9 cellular contexts compared by ENCODE assay signal in the genomic region with DNA sequence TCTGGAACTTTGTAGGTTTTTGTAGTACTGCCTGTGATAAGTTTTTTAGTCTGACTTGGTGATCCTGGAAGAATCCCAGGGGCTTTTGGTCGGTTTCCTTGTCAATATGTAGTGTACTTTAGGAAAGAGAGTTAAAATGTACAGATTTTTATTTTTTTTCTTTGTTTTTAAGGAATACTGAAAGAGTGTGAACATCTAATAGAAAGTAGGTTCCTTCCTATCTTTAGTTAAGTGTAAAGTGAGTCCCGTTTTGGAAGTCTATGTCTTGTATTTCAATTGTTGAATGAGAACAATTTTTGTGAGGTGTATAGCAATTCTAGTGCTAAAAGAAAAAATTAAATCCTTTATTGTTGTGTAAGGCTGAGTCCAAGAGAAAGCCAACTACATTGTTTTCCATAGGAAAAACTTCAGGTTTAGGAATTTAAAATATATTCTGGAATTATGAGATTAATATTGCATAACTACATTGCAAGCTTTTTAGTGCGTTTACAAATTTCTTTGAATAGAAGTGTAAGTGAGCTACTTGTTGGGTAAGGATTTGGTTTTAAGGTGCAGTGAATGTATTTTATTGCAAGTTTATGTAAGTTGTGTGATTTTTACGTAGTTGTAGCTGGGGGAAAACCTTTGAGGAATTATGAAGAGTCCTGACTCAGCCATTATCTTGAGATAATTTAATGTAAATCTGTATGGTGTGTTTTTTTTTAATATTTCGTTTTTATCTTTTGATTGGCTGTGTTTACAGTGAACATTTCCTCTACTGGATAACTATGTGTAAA. TPM values are rescaled to one million over a fixed set of nuclear protein-coding genes. Genes with fewer than 3 reads are reported as not detected.
DNase-seq lines count a peak whose midpoint lies in the region; ATAC-seq, FAIRE-seq and TF ChIP-seq lines count a peak whose summit lies in the region.
"Had no signal": no experiment of that assay in that cellular context is flagged by ENCODE, and none has a peak within 500 bp of the region (broad histone marks: within the 10 kb centered on the region; RNA-seq: fewer than 3 reads in every experiment).

No MANE protein-coding gene starts in this region.

- H3K27me3 Mint-ChIP-seq in activated T-cell treated with anti-CD3 and anti-CD28 coated beads, Interleukin-2, amount 50 U/mL, for 4 hours (ENCODE audit: low read depth) = no peaks in the 10 kb centered on the region
- no peaks in the 10 kb centered on the region for H3K27me3 Mint-ChIP-seq in astrocyte (ENCODE audit: low read depth, unreplicated experiment)

- FAIRE-seq in astrocyte (lab: Jason Lieb, UNC) = no peak
- FAIRE-seq: G401.6 had no signal

- peaks cover 58% of the 10 kb centered on the region for H4K20me1 ChIP-seq in astrocyte (ENCODE audit: insufficient read depth, low read length)

- H3K4me2 ChIP-seq in astrocyte (ENCODE audit: low read length) = peak overlapping the region; percentile 87

- 11% methylated on average over 5 of the region's 5 CpGs for WGBS in liver
- WGBS in thyroid gland, 2 donors = 15 to 21% methylated on average over 5 of the region's 5 CpGs

- intact Hi-C loops in thyroid gland (cut with DNase I) = no loop called here

- peaks cover 65% of the 10 kb centered on the region for H3K79me2 ChIP-seq in astrocyte (ENCODE audit: insufficient read depth, low read length)

- DNase-seq in activated T-cell treated with anti-CD3 and anti-CD28 coated beads, Interleukin-2, amount 50 U/mL, for 4 hours = no peak
- DNase-seq in activated T-cell treated with anti-CD3 and anti-CD28 coated beads, Interleukin-2, amount 50 U/mL, for 1 hour = no peak
- no peak for DNase-seq in astrocyte (ENCODE audit: low read depth)
- DNase-seq in thyroid gland = no peak
- DNase-seq in NCI-H2227 treated with DMSO at 0.1 percent for 48 hours (lab: John Stamatoyannopoulos, UW) = no peak
- no peak for DNase-seq in GF-D8 (lab: John Stamatoyannopoulos, UW)

- peak overlapping the region; percentile 98 for H3K27ac ChIP-seq in astrocyte (ENCODE audit: low read depth, low read length)
- peak overlapping the region; percentile 100 for H3K27ac ChIP-seq in liver (ENCODE audit: low read depth in 1 of 2, low read length in 2 of 2)
- H3K27ac ChIP-seq in thyroid gland = peak overlapping the region; percentile 99 to 100 (median 99)

- no peak for TF ChIP-seq RAD21 in liver (IDR thresholded peaks at IDR 0.05)

- peaks cover 3% of the 10 kb centered on the region for H3K36me3 Mint-ChIP-seq in activated T-cell treated with anti-CD3 and anti-CD28 coated beads, Interleukin-2, amount 50 U/mL, for 4 hours (ENCODE audit: insufficient read depth)
- no peaks in the 10 kb centered on the region for H3K36me3 Mint-ChIP-seq in astrocyte (ENCODE audit: low read depth, unreplicated experiment)

- H3K9me3 ChIP-seq in astrocyte (ENCODE audit: insufficient read depth, low read depth, low read length) (no peaks in the 10 kb centered on the region), liver (ENCODE audit: control insufficient read depth in 4 of 4, low read length in 3 of 4) (no peaks in the 10 kb centered on the region), thyroid gland (no peaks in the 10 kb centered on the region)

- TF ChIP-seq CTCF in astrocyte (IDR thresholded peaks at IDR 0.05; ENCODE audit: insufficient read depth, low read depth, low read length) (no peak), liver (IDR thresholded peaks at IDR 0.05; ENCODE audit: low read depth, low read length, missing input control) (no peak), thyroid gland (IDR thresholded peaks at IDR 0.05) (no peak)

- H2AFZ ChIP-seq in astrocyte (ENCODE audit: low read depth, low read length) = no peak overlapping the region

- H3K4me1 Mint-ChIP-seq in activated T-cell treated with anti-CD3 and anti-CD28 coated beads, Interleukin-2, amount 50 U/mL, for 4 hours (ENCODE audit: low read depth) = peaks cover 23% of the 10 kb centered on the region
- H3K4me1 Mint-ChIP-seq in astrocyte (ENCODE audit: low read depth, unreplicated experiment) = peaks cover 8% of the 10 kb centered on the region

- TF ChIP-seq POLR2A in thyroid gland (IDR thresholded peaks at IDR 0.05) = no peak

- ATAC-seq in activated T-cell treated with anti-CD3 and anti-CD28 coated beads, Interleukin-2, amount 50 U/mL, for 4 hours = no peak
- ATAC-seq in GM21786 (IDR thresholded peaks at IDR 0.05; ENCODE audit: unreplicated experiment) = no peak

- H3K27ac Mint-ChIP-seq in astrocyte (ENCODE audit: unreplicated experiment) = peak overlapping the region; percentile 92

- peak overlapping the region; percentile 98 for H3K9ac ChIP-seq in astrocyte (ENCODE audit: low read length)
- peak overlapping the region; percentile 98 for H3K9ac ChIP-seq in liver (ENCODE audit: low read depth in 1 of 2, low read length in 2 of 2)

- H3K4me3 ChIP-seq in astrocyte (ENCODE audit: insufficient read depth, low read depth, low read length) = peak overlapping the region; percentile 91
- H3K4me3 ChIP-seq in liver (ENCODE audit: low read depth in 1 of 3, low read length in 3 of 3) = peak overlapping the region; percentile 85 to 99 (median 93)
- H3K4me3 ChIP-seq in thyroid gland (replicated peaks in 1 of 3) = peak overlapping the region; percentile 59 to 86 (median 63)

- no peaks in the 10 kb centered on the region for H3K9me3 Mint-ChIP-seq in activated T-cell treated with anti-CD3 and anti-CD28 coated beads, Interleukin-2, amount 50 U/mL, for 4 hours
- H3K9me3 Mint-ChIP-seq in astrocyte (ENCODE audit: unreplicated experiment) = no peaks in the 10 kb centered on the region

- H3K36me3 ChIP-seq in astrocyte (ENCODE audit: insufficient read depth, low read length) (no peaks in the 10 kb centered on the region), liver (ENCODE audit: control insufficient read depth in 4 of 4, insufficient read depth in 3 of 4, low read depth in 1 of 4, low read length in 3 of 4) (no peaks in the 10 kb centered on the region), thyroid gland (no peaks in the 10 kb centered on the region)

- H3K4me1 ChIP-seq in astrocyte (ENCODE audit: insufficient read depth, low read length) (peaks cover 25% of the 10 kb centered on the region), liver (ENCODE audit: control insufficient read depth in 4 of 4, insufficient read depth in 4 of 4, low read length in 3 of 4) (peaks cover 6 to 42% (median 32%) of the 10 kb centered on the region in 4 donors), thyroid gland (peaks cover 40 to 48% of the 10 kb centered on the region in 2 donors)

- H3K27me3 ChIP-seq in astrocyte (ENCODE audit: insufficient read depth, low read length) (no peaks in the 10 kb centered on the region), liver (ENCODE audit: control insufficient read depth in 4 of 4, insufficient read depth in 4 of 4, low read length in 3 of 4) (no peaks in the 10 kb centered on the region), thyroid gland (no peaks in the 10 kb centered on the region)

- H3K4me3 Mint-ChIP-seq in activated T-cell treated with anti-CD3 and anti-CD28 coated beads, Interleukin-2, amount 50 U/mL, for 4 hours = peak overlapping the region; percentile 87
- peak overlapping the region; percentile 97 for H3K4me3 Mint-ChIP-seq in astrocyte (ENCODE audit: unreplicated experiment)

TF ChIP-seq in liver, 16 proteins besides CTCF, POLR2A, EP300 and RAD21 (continues in another document):
- no peak for TF ChIP-seq TAF1 (conservative IDR thresholded peaks at IDR 0.05)
- no peak for TF ChIP-seq RXRA (IDR thresholded peaks at IDR 0.05)
- TF ChIP-seq, protein P1, sequence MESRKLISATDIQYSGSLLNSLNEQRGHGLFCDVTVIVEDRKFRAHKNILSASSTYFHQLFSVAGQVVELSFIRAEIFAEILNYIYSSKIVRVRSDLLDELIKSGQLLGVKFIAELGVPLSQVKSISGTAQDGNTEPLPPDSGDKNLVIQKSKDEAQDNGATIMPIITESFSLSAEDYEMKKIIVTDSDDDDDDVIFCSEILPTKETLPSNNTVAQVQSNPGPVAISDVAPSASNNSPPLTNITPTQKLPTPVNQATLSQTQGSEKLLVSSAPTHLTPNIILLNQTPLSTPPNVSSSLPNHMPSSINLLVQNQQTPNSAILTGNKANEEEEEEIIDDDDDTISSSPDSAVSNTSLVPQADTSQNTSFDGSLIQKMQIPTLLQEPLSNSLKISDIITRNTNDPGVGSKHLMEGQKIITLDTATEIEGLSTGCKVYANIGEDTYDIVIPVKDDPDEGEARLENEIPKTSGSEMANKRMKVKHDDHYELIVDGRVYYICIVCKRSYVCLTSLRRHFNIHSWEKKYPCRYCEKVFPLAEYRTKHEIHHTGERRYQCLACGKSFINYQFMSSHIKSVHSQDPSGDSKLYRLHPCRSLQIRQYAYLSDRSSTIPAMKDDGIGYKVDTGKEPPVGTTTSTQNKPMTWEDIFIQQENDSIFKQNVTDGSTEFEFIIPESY (IDR thresholded peaks at IDR 0.05) = no peak
- TF ChIP-seq SP1 (IDR thresholded peaks at IDR 0.05) = no peak
- TF ChIP-seq NR2F2 (IDR thresholded peaks at IDR 0.05) = no peak

RNA-seq across cellular contexts. Expression of gene VAPA, which starts 1.7 kb away (rescaled TPM):
- 100 to 1,000 TPM; 220 to 245 (median 229) TPM for total RNA-seq in activated T-cell treated with anti-CD3 and anti-CD28 coated beads, Interleukin-2, amount 50 U/mL, for 4 hours
- total RNA-seq in astrocyte = 176 and 181 TPM in 2 replicates
- 100 to 1,000 TPM in 1 of 2 donors, 10 to 100 TPM in 1; 98.6 to 114 TPM for total RNA-seq in liver
- polyA plus RNA-seq in liver = 10 to 100 TPM; 80.7 to 83.3 TPM
- total RNA-seq in thyroid gland = 100 to 1,000 TPM; 232 to 261 (median 244) TPM

RNA-seq across cellular contexts. Expression of gene TXNDC2, which starts 29.7 kb away (rescaled TPM):
- total RNA-seq in activated T-cell treated with anti-CD3 and anti-CD28 coated beads, Interleukin-2, amount 50 U/mL, for 4 hours = not detected
- total RNA-seq in astrocyte (0.07 TPM in 1 of 2 replicates, not detected in the other), liver (under 1 TPM; under 0.01 to 0.09 TPM), thyroid gland (not detected)
- not detected for polyA plus RNA-seq in liver
